Comparison of ENCODE assay signal across 9 cellular contexts in genomic region chr20:3924304-3925112, GRCh38. TPM values are rescaled to one million over a fixed set of nuclear protein-coding genes. Genes with fewer than 3 reads are reported as not detected.
DNase-seq lines count a peak whose midpoint lies in the region; ATAC-seq, FAIRE-seq and TF ChIP-seq lines count a peak whose summit lies in the region.
"Had no signal": no experiment of that assay in that cellular context is flagged by ENCODE, and none has a peak within 500 bp of the region (broad histone marks: within the 10 kb centered on the region; RNA-seq: fewer than 3 reads in every experiment).

No MANE protein-coding gene starts in this region.

- H3K36me3 ChIP-seq in kidney (ENCODE audit: control insufficient read depth in 1 of 2, insufficient read depth in 2 of 2, low read length in 2 of 2) (peaks cover 14 to 26% of the 10 kb centered on the region in 2 donors), stomach (peaks cover 15 to 61% (median 56%) of the 10 kb centered on the region in 4 donors)

- no peak for TF ChIP-seq POLR2A in stomach (IDR thresholded peaks at IDR 0.05)

- no peak for DNase-seq in activated T-cell treated with anti-CD3 and anti-CD28 coated beads, Interleukin-2, amount 50 U/mL, for 72 hours
- DNase-seq in activated T-cell treated with anti-CD3 and anti-CD28 coated beads, Interleukin-2, amount 50 U/mL, for 48 hours, result no peak
- DNase-seq in activated naive CD4-positive, alpha-beta T cell treated with anti-CD3 and anti-CD28 coated beads, Interleukin-2, amount 50 U/mL, for 72 hours (ENCODE audit: low spot score in 2 of 2), result no peak
- DNase-seq in kidney, result peak; percentile 45
- DNase-seq in stomach, result peak; percentile 41
- no peak for DNase-seq in DMS53 (lab: John Stamatoyannopoulos, UW)
- no peak for DNase-seq in ureter (ENCODE audit: low spot score)

- peak; percentile 12 to 14 for ATAC-seq in activated T-cell treated with anti-CD3 and anti-CD28 coated beads, Interleukin-2, amount 50 U/mL, for 72 hours (replicated peaks in 1 of 2)
- peak; percentile 4 to 13 for ATAC-seq in activated naive CD4-positive, alpha-beta T cell treated with anti-CD3 and anti-CD28 coated beads, Interleukin-2, amount 50 U/mL, for 72 hours
- ATAC-seq in HG03439 (IDR thresholded peaks at IDR 0.05; ENCODE audit: unreplicated experiment), result no peak

- no peak for TF ChIP-seq EP300 in stomach (IDR thresholded peaks at IDR 0.05)

- TF ChIP-seq CTCF in kidney (IDR thresholded peaks at IDR 0.05; ENCODE audit: borderline replicate concordance, extremely low read depth, insufficient read depth) (no peak), stomach (IDR thresholded peaks at IDR 0.05) (no peak)

- H3K36me3 Mint-ChIP-seq in activated T-cell treated with anti-CD3 and anti-CD28 coated beads, Interleukin-2, amount 50 U/mL, for 72 hours (ENCODE audit: insufficient read depth in 2 of 2), result peaks cover 1 to 22% of the 10 kb centered on the region in 2 donors
- peaks cover 8 to 21% of the 10 kb centered on the region in 2 donors for H3K36me3 Mint-ChIP-seq in activated naive CD4-positive, alpha-beta T cell treated with anti-CD3 and anti-CD28 coated beads, Interleukin-2, amount 50 U/mL, for 72 hours

- no peak overlapping the region for H3K9ac ChIP-seq in kidney (ENCODE audit: low read length in 2 of 2)

- H3K4me1 ChIP-seq in kidney (ENCODE audit: control insufficient read depth in 1 of 2, insufficient read depth in 1 of 2, low read depth in 1 of 2, low read length in 2 of 2) (peaks cover 4 to 10% of the 10 kb centered on the region in 2 donors), stomach (peaks cover 14 to 71% (median 19%) of the 10 kb centered on the region in 4 donors)

- intact Hi-C loops in kidney (cut with DNase I) (no loop called here), stomach (cut with DNase I; ENCODE audit: low total_unique reads) (no loop called here)

- H3K27ac ChIP-seq in kidney (ENCODE audit: low read depth in 2 of 2, low read length in 2 of 2) (no peak overlapping the region), stomach (peak overlapping the region in 1 of 5 donors; percentile 19)
- H3K27ac ChIP-seq: C4-2B had no signal

- H3K27me3 ChIP-seq in stomach, result no peaks in the 10 kb centered on the region

- H3K4me1 Mint-ChIP-seq in activated T-cell treated with anti-CD3 and anti-CD28 coated beads, Interleukin-2, amount 50 U/mL, for 72 hours (ENCODE audit: low read depth), result peaks cover 53% of the 10 kb centered on the region

- no peaks in the 10 kb centered on the region for H3K9me3 Mint-ChIP-seq in activated T-cell treated with anti-CD3 and anti-CD28 coated beads, Interleukin-2, amount 50 U/mL, for 72 hours
- no peaks in the 10 kb centered on the region for H3K9me3 Mint-ChIP-seq in activated naive CD4-positive, alpha-beta T cell treated with anti-CD3 and anti-CD28 coated beads, Interleukin-2, amount 50 U/mL, for 72 hours

- WGBS in stomach, 5 donors, result 64 to 76% (median 70%) methylated on average over 11 to 13 of the region's 13 CpGs

- H3K4me3 ChIP-seq in kidney (ENCODE audit: low read length in 2 of 2) (no peak overlapping the region), stomach (no peak overlapping the region)

- no peaks in the 10 kb centered on the region for H3K27me3 Mint-ChIP-seq in activated T-cell treated with anti-CD3 and anti-CD28 coated beads, Interleukin-2, amount 50 U/mL, for 72 hours (ENCODE audit: low read depth)

- H3K4me3 Mint-ChIP-seq in activated T-cell treated with anti-CD3 and anti-CD28 coated beads, Interleukin-2, amount 50 U/mL, for 72 hours, result no peak overlapping the region

- no peak for FAIRE-seq in kidney (lab: Jason Lieb, UNC)

- peak overlapping the region; percentile 57 for H3K27ac Mint-ChIP-seq in activated T-cell treated with anti-CD3 and anti-CD28 coated beads, Interleukin-2, amount 50 U/mL, for 72 hours
- peak overlapping the region; percentile 75 to 77 for H3K27ac Mint-ChIP-seq in activated naive CD4-positive, alpha-beta T cell treated with anti-CD3 and anti-CD28 coated beads, Interleukin-2, amount 50 U/mL, for 72 hours

- H3K9me3 ChIP-seq in kidney (ENCODE audit: control insufficient read depth in 1 of 2, low read length in 2 of 2) (no peaks in the 10 kb centered on the region), stomach (no peaks in the 10 kb centered on the region)

RNA-seq across cellular contexts. Expression of gene PANK2, which starts 35.3 kb away (rescaled TPM):
- 10 to 100 TPM; 60.6 to 67.4 TPM for total RNA-seq in activated T-cell treated with anti-CD3 and anti-CD28 coated beads, Interleukin-2, amount 50 U/mL, for 72 hours
- total RNA-seq in activated naive CD4-positive, alpha-beta T cell treated with anti-CD3 and anti-CD28 coated beads, Interleukin-2, amount 50 U/mL, for 72 hours, result 10 to 100 TPM; 56.0 to 64.7 TPM
- total RNA-seq in kidney (44.9 TPM), stomach (10 to 100 TPM in 4 of 5 donors, 1 to 10 TPM in 1; 8.8 to 68.4 (median 39.0) TPM), ureter (40.1 TPM)
- polyA plus RNA-seq in kidney (ENCODE audit: insufficient read depth, low read depth, low replicate concordance) (26.8 TPM), stomach (10 to 100 TPM; 19.3 to 28.5 (median 25.1) TPM)

Comparison
In these comparisons a context has a peak if more than half of its experiments do, and no peak if none do; other contexts are left out.
1. DNase-seq: peak in kidney (single experiment) and stomach (single experiment); none in activated T-cell treated with anti-CD3 and anti-CD28 coated beads, Interleukin-2, amount 50 U/mL, for 72 hours (0 of 2), activated T-cell treated with anti-CD3 and anti-CD28 coated beads, Interleukin-2, amount 50 U/mL, for 48 hours (0 of 2), activated naive CD4-positive, alpha-beta T cell treated with anti-CD3 and anti-CD28 coated beads, Interleukin-2, amount 50 U/mL, for 72 hours (0 of 2), DMS53 (single experiment) and ureter (single experiment).